In the genomic region with DNA sequence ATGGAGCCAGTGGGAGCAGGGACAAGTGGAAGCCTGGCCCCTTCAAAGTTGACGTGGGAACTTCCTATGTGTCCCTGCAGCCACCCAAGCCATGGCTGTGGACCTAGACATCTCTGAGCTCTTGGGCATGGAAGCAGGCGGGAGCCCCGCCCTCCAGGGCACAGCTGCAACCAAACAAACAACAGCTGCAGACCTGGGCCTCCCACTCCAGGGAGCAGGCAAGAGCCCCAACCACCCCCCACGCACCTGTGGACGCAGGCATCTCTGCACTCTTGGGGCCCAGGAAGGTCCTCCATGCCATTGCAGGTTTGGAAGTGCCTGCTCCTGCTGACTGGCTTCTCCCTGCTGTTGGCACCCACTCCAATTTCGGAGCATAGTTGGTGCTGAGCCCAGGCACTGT, we compare ENCODE assay signal across 7 cellular contexts.
"Had no signal": no experiment of that assay in that cellular context is flagged by ENCODE, and none has a peak within 500 bp of the region (broad histone marks: within the 10 kb centered on the region; RNA-seq: fewer than 3 reads in every experiment).

No MANE protein-coding gene starts in this region.

- DNase-seq: IMR-90, KBM-7, KG1 had no signal

- H3K27ac ChIP-seq: HL-60, KMS-11 had no signal

- ATAC-seq: HepG2, K562 had no signal

- H3K4me3 ChIP-seq: K562 had no signal
